23 cellular contexts compared by ENCODE assay signal in genomic region chr15:63016234-63016633, GRCh38. TPM values are rescaled to one million over a fixed set of nuclear protein-coding genes. Genes with fewer than 3 reads are reported as not detected.
DNase-seq lines count a peak whose midpoint lies in the region; ATAC-seq, FAIRE-seq and TF ChIP-seq lines count a peak whose summit lies in the region.
"Had no signal": no experiment of that assay in that cellular context is flagged by ENCODE, and none has a peak within 500 bp of the region (broad histone marks: within the 10 kb centered on the region; RNA-seq: fewer than 3 reads in every experiment).

No MANE protein-coding gene starts in this region.

- TF ChIP-seq RAD21 in HCT116 (IDR thresholded peaks at IDR 0.05; ENCODE audit: low read depth) (no peak), HepG2 (CRISPR knock-in tag; IDR thresholded peaks at IDR 0.05) (no peak)

- FAIRE-seq in astrocyte (lab: Jason Lieb, UNC) = no peak
- no peak for FAIRE-seq in HepG2 (lab: Jason Lieb, UNC)
- FAIRE-seq: GM12892, H1 had no signal

- H3K36me3 Mint-ChIP-seq in astrocyte (ENCODE audit: low read depth, unreplicated experiment) = no peaks in the 10 kb centered on the region
- H3K36me3 Mint-ChIP-seq: T-cell had no signal

- no peaks in the 10 kb centered on the region for H3K36me3 ChIP-seq in HCT116 (ENCODE audit: control insufficient read depth in 1 of 2, insufficient read depth in 2 of 2, low read length in 2 of 2)
- no peaks in the 10 kb centered on the region for H3K36me3 ChIP-seq in astrocyte (ENCODE audit: insufficient read depth, low read length)
- H3K36me3 ChIP-seq in HepG2 (replicated peaks in 1 of 2; ENCODE audit: control insufficient read depth in 1 of 2, insufficient read depth in 2 of 2, low read length in 2 of 2) = no peaks in the 10 kb centered on the region
- H3K36me3 ChIP-seq in spleen = no peaks in the 10 kb centered on the region

- CTCF ChIA-PET in HCT116 (lab: Charles Lee) = interaction anchor here (1.4 kb wide), 1 partner anchor 31 kb away, joined by 6 read pairs; no protein-coding TSS in a partner anchor
- CTCF ChIA-PET in HepG2 (lab: Yijun Ruan, JAX; ENCODE audit: low intra/inter-chr PET ratio, low total read pairs) = no interaction called here

- TF ChIP-seq EP300 in HepG2 (IDR thresholded peaks at IDR 0.05; ENCODE audit: low read depth in 2 of 2, low read length in 2 of 2) (no peak), HepG2 (CRISPR knock-in tag; IDR thresholded peaks at IDR 0.05; ENCODE audit: borderline replicate concordance) (no peak)

- peaks cover 44% of the 10 kb centered on the region for H3K4me1 Mint-ChIP-seq in astrocyte (ENCODE audit: low read depth, unreplicated experiment)
- H3K4me1 Mint-ChIP-seq: T-cell had no signal

- no peak for DNase-seq in HCT116 (ENCODE audit: low read depth, low spot score)
- no peak for DNase-seq in astrocyte (ENCODE audit: low read depth)
- no peak for DNase-seq in HepG2 (ENCODE audit: low spot score)
- no peak for DNase-seq in spleen
- no peak for DNase-seq in NCI-H1092 treated with DMSO at 0.1 percent for 48 hours (lab: John Stamatoyannopoulos, UW)
- no peak for DNase-seq in activated effector memory CD4-positive, alpha-beta T cell treated with Interleukin-2 at 50 U/mL for 16 hours
- DNase-seq: activated CD4-positive, alpha-beta T cell treated with anti-CD3 and anti-CD28 coated beads, Interleukin-2, amount 50 U/mL, for 48 hours; activated CD4-positive, CD25-positive, alpha-beta regulatory T cell; activated effector memory CD4-positive, alpha-beta T cell treated with anti-CD3 and anti-CD28 coated beads, Interleukin-2, amount 50 U/mL, for 16 hours; effector CD4-positive, alpha-beta T cell; NCI-H1105; NCI-H1930; NCI-H748 treated with DMSO at 0.1 percent for 48 hours; posterior cingulate gyrus; stimulated activated CD4-positive, alpha-beta T cell treated with anti-CD3 and anti-CD28 coated beads, Interleukin-1b, Interleukin-23, amount 100 ng/mL, for 48 hours; T-cell had no signal

- no peaks in the 10 kb centered on the region for H3K27me3 ChIP-seq in HCT116 (ENCODE audit: insufficient read depth, low read length)
- H3K27me3 ChIP-seq in astrocyte (ENCODE audit: insufficient read depth, low read length) = no peaks in the 10 kb centered on the region
- no peaks in the 10 kb centered on the region for H3K27me3 ChIP-seq in HepG2 (ENCODE audit: control insufficient read depth in 1 of 2, insufficient read depth in 2 of 2, low read length in 2 of 2)
- no peaks in the 10 kb centered on the region for H3K27me3 ChIP-seq in spleen (replicated peaks in 1 of 7)

- intact Hi-C loops in HCT116 (cut with micrococcal nuclease) = no loop called here
- intact Hi-C loops in HepG2 (cut with micrococcal nuclease; ENCODE audit: unreplicated experiment) = loop anchor here (10.0 kb wide), 1 partner anchor 121 kb away; no protein-coding TSS in a partner anchor
- intact Hi-C loops in spleen (cut with DNase I; ENCODE audit: low total_unique reads) = no loop called here

- in situ Hi-C loops in HepG2 (cut with HindIII; ENCODE audit: extremely low pct_ligation_motif_present, low pct_unique_long_range_greater_than_20kb) = no loop called here

- H3K9ac ChIP-seq in HCT116 (ENCODE audit: low read length) (no peak overlapping the region), astrocyte (ENCODE audit: low read length) (peak overlapping the region; percentile 4), HepG2 (ENCODE audit: insufficient read depth, low read depth, low read length) (no peak overlapping the region)

- H3K27ac ChIP-seq in HCT116 (ENCODE audit: low read depth, low read length) = no peak overlapping the region
- H3K27ac ChIP-seq in astrocyte (ENCODE audit: low read depth, low read length) = peak overlapping the region; percentile 20
- H3K27ac ChIP-seq in HepG2 (ENCODE audit: extremely low read length, insufficient read depth, low read length) = peak overlapping the region; percentile 17
- peak overlapping the region in 5 of 8 donors; percentile 16 to 55 (median 46) for H3K27ac ChIP-seq in spleen
- H3K27ac ChIP-seq: C4-2B had no signal

- H3K9me3 Mint-ChIP-seq in astrocyte (ENCODE audit: unreplicated experiment) = peaks cover 5% of the 10 kb centered on the region
- H3K9me3 Mint-ChIP-seq: T-cell had no signal

- peaks cover 36 to 51% of the 10 kb centered on the region in 2 experiments for H3K4me1 ChIP-seq in HCT116 (ENCODE audit: control insufficient read depth in 1 of 2, insufficient read depth in 2 of 2, low read length in 2 of 2)
- peaks cover 60% of the 10 kb centered on the region for H3K4me1 ChIP-seq in astrocyte (ENCODE audit: insufficient read depth, low read length)
- peaks cover 71% of the 10 kb centered on the region for H3K4me1 ChIP-seq in HepG2 (ENCODE audit: insufficient read depth, low read length)
- no peaks in the 10 kb centered on the region for H3K4me1 ChIP-seq in spleen

- ATAC-seq in HCT116 = no peak
- ATAC-seq in HepG2 = no peak
- no peak for ATAC-seq in HG03025 (IDR thresholded peaks at IDR 0.05; ENCODE audit: low FRiP score, unreplicated experiment)
- ATAC-seq: Right ventricle myocardium inferior, T-cell had no signal

- 90% methylated on average over 2 of the region's 2 CpGs for WGBS in HepG2 (ENCODE audit: low lambda C conversion rate)
- WGBS in spleen, 5 donors = 92 to 96% (median 93%) methylated on average over 2 of the region's 2 CpGs

- BruUV-seq in HCT116 (replicated peaks; lab: Mats Ljungman, UMichigan) (no TSS peak), HepG2 (replicated peaks; lab: Mats Ljungman, UMichigan) (no TSS peak)

- H3K4me3 ChIP-seq in HCT116 (replicated peaks in 1 of 2; ENCODE audit: low read depth in 1 of 2, low read length in 2 of 2) (no peak overlapping the region), astrocyte (ENCODE audit: insufficient read depth, low read depth, low read length) (no peak overlapping the region), HepG2 (replicated peaks in 1 of 3; ENCODE audit: insufficient read depth in 1 of 3, low read depth in 2 of 3, low read length in 3 of 3) (no peak overlapping the region), spleen (no peak overlapping the region)
- H3K4me3 ChIP-seq: lung had no signal

- TF ChIP-seq CTCF in HCT116 (IDR thresholded peaks at IDR 0.05 in 2 of 3, conservative IDR thresholded peaks at IDR 0.05 in 1 of 3; ENCODE audit: borderline replicate concordance in 1 of 3, insufficient read depth in 1 of 3, low read depth in 2 of 3, low read length in 2 of 3) (no peak), astrocyte (IDR thresholded peaks at IDR 0.05; ENCODE audit: insufficient read depth, low read depth, low read length) (no peak), HepG2 (CRISPR knock-in tag; IDR thresholded peaks at IDR 0.05) (no peak), spleen (IDR thresholded peaks at IDR 0.05 in 8 of 11, conservative IDR thresholded peaks at IDR 0.05 in 3 of 11) (no peak)

- no peak for TF ChIP-seq POLR2A in HCT116 (IDR thresholded peaks at IDR 0.05; ENCODE audit: borderline replicate concordance, extremely low read depth, insufficient read depth, insufficient read length)
- TF ChIP-seq POLR2A in HepG2 (IDR thresholded peaks at IDR 0.05; ENCODE audit: insufficient read depth in 1 of 2, low read depth in 2 of 2, low read length in 2 of 2) = no peak
- TF ChIP-seq POLR2A in spleen (IDR thresholded peaks at IDR 0.05) = no peak

- RAD21 ChIA-PET in HCT116 (lab: Charles Lee; ENCODE audit: low non-redundant PET in 1 of 2, low total read pairs in 2 of 2, uncharacterized antibody in 2 of 2, unreplicated experiment in 2 of 2) = no interaction called here

- H3K27me3 Mint-ChIP-seq in astrocyte (ENCODE audit: low read depth, unreplicated experiment) = no peaks in the 10 kb centered on the region

- H3K79me2 ChIP-seq in HCT116 (ENCODE audit: insufficient read depth, low read length) (no peaks in the 10 kb centered on the region), astrocyte (ENCODE audit: insufficient read depth, low read length) (no peaks in the 10 kb centered on the region), HepG2 (ENCODE audit: insufficient read depth, low read length) (no peaks in the 10 kb centered on the region)

- no peaks in the 10 kb centered on the region for H3K9me3 ChIP-seq in HCT116 (ENCODE audit: control insufficient read depth in 1 of 2, insufficient read depth in 1 of 2, low read depth in 1 of 2, low read length in 2 of 2)
- H3K9me3 ChIP-seq in astrocyte (ENCODE audit: insufficient read depth, low read depth, low read length) = no peaks in the 10 kb centered on the region
- H3K9me3 ChIP-seq in HepG2 (ENCODE audit: low read length) = no peaks in the 10 kb centered on the region
- no peaks in the 10 kb centered on the region for H3K9me3 ChIP-seq in spleen

- POLR2A ChIA-PET in HCT116 (lab: Charles Lee) (no interaction called here), HepG2 (lab: Yijun Ruan, JAX) (interaction anchor here (1.4 to 1.6 kb wide), 2 partner anchors 26 to 32 kb away, joined by 6 to 7 read pairs; partner anchors contain the start of gene TPM1)

- peak overlapping the region; percentile 70 for H3K27ac Mint-ChIP-seq in astrocyte (ENCODE audit: unreplicated experiment)
- H3K27ac Mint-ChIP-seq: T-cell had no signal

- peak overlapping the region; percentile 23 for H2AFZ ChIP-seq in HCT116 (ENCODE audit: low read depth, low read length, poor library complexity, severe bottlenecking)
- no peak overlapping the region for H2AFZ ChIP-seq in astrocyte (ENCODE audit: low read depth, low read length)
- no peak overlapping the region for H2AFZ ChIP-seq in HepG2 (ENCODE audit: low read length)

- H3K4me2 ChIP-seq in HCT116 (ENCODE audit: low read length) (peak overlapping the region; percentile 43), astrocyte (ENCODE audit: low read length) (no peak overlapping the region), HepG2 (ENCODE audit: low read depth, low read length) (peak overlapping the region; percentile 16; the same call in 1 of the 2 replicates)

- H3K9me2 ChIP-seq in HCT116 (ENCODE audit: insufficient read depth) = no peaks in the 10 kb centered on the region

- H3K4me3 Mint-ChIP-seq in astrocyte (ENCODE audit: unreplicated experiment) = no peak overlapping the region
- H3K4me3 Mint-ChIP-seq: neural crest cell, T-cell had no signal

- H4K20me1 ChIP-seq in HCT116 (ENCODE audit: insufficient read depth) (no peaks in the 10 kb centered on the region), astrocyte (ENCODE audit: insufficient read depth, low read length) (no peaks in the 10 kb centered on the region), HepG2 (ENCODE audit: insufficient read depth, low read length) (no peaks in the 10 kb centered on the region)

RNA-seq across cellular contexts. Expression of gene TPM1, which starts 26.3 kb away (rescaled TPM):
- total RNA-seq in HCT116 (2021; ENCODE audit: unreplicated experiment) = 22.5 TPM
- 21.6 and 27.5 TPM in 2 replicates for polyA plus RNA-seq in HCT116 (2012)
- total RNA-seq in astrocyte = 2,922 and 3,062 TPM in 2 replicates
- total RNA-seq in HepG2 (2016; rRNA removed; fragmentation: Illumina TruSeq; extraction: Trizol) = 98.9 and 113 TPM in 2 replicates
- total RNA-seq in HepG2 (2016; cell fraction: cytosol; rRNA removed; fragmentation: Illumina TruSeq; extraction: Trizol; ENCODE audit: low read depth) = 49.9 and 54.7 TPM in 2 replicates
- total RNA-seq in HepG2 (2016; cell fraction: insoluble cytoplasmic fraction; rRNA removed; fragmentation: Illumina TruSeq; extraction: Trizol) = 98.4 and 114 TPM in 2 replicates
- total RNA-seq in HepG2 (2016; cell fraction: membrane; rRNA removed; fragmentation: Illumina TruSeq; extraction: Trizol) = 81.1 and 86.7 TPM in 2 replicates
- total RNA-seq in HepG2 (2016; cell fraction: nucleus; rRNA removed; fragmentation: Illumina TruSeq; extraction: Trizol) = 75.6 and 78.8 TPM in 2 replicates
- 92.4 and 109 TPM in 2 replicates for polyA plus RNA-seq in HepG2 (2011; rRNA removed)
- polyA plus RNA-seq in HepG2 (2011; cell fraction: cytosol; rRNA removed) = 45.6 and 56.5 TPM in 2 replicates
- polyA plus RNA-seq in HepG2 (2011; cell fraction: nucleus; rRNA removed) = 245 and 247 TPM in 2 replicates
- polyA plus RNA-seq in HepG2 (2012) = 72.3 and 73.8 TPM in 2 replicates
- 39.7 and 50.0 TPM in 2 replicates for polyA plus RNA-seq in HepG2 (2016; cell fraction: cytosol; fragmentation: Illumina TruSeq; extraction: Trizol; ENCODE audit: low read depth)
- polyA plus RNA-seq in HepG2 (2016; cell fraction: insoluble cytoplasmic fraction; fragmentation: Illumina TruSeq; extraction: Trizol; ENCODE audit: low read depth) = 112 and 120 TPM in 2 replicates
- 59.4 and 60.5 TPM in 2 replicates for polyA plus RNA-seq in HepG2 (2016; cell fraction: membrane; fragmentation: Illumina TruSeq; extraction: Trizol; ENCODE audit: low read depth)
- 97.1 and 98.9 TPM in 2 replicates for polyA plus RNA-seq in HepG2 (2016; cell fraction: nucleus; fragmentation: Illumina TruSeq; extraction: Trizol; ENCODE audit: insufficient read depth, low read depth)
- polyA minus RNA-seq in HepG2 (2011; rRNA and poly(A)+ RNA removed; ENCODE audit: low replicate concordance) = 56.1 and 110 TPM in 2 replicates
- 22.5 and 29.1 TPM in 2 replicates for polyA minus RNA-seq in HepG2 (2011; cell fraction: cytosol; rRNA and poly(A)+ RNA removed)
- polyA minus RNA-seq in HepG2 (2011; cell fraction: nucleus; rRNA and poly(A)+ RNA removed) = 274 and 286 TPM in 2 replicates
- 100 to 1,000 TPM in 5 of 7 donors, 10 to 100 TPM in 2; 86.5 to 317 (median 126) TPM for total RNA-seq in spleen
- polyA plus RNA-seq in spleen = 100 to 1,000 TPM in 1 of 3 donors, 10 to 100 TPM in 2; 70.6 to 141 (median 91.0) TPM
